Comparison of ENCODE assay signal across 11 cellular contexts in genomic region chr14:75174066-75174465, GRCh38. TPM values are rescaled to one million over a fixed set of nuclear protein-coding genes. Genes with fewer than 3 reads are reported as not detected.
DNase-seq lines count a peak whose midpoint lies in the region; ATAC-seq and TF ChIP-seq lines count a peak whose summit lies in the region.
"Had no signal": no experiment of that assay in that cellular context is flagged by ENCODE, and none has a peak within 500 bp of the region (broad histone marks: within the 10 kb centered on the region; RNA-seq: fewer than 3 reads in every experiment).

No MANE protein-coding gene starts in this region.

- H3F3A ChIP-seq in neural cell (ENCODE audit: insufficient read depth, low read length, poor library complexity, severe bottlenecking) = no peaks in the 10 kb centered on the region

- BruUV-seq in Calu3 (replicated peaks; lab: Mats Ljungman, UMichigan) = no TSS peak

- H3K4me1 ChIP-seq in breast epithelium = no peaks in the 10 kb centered on the region

- H3K27ac Mint-ChIP-seq in Calu3 (ENCODE audit: unreplicated experiment) = peak overlapping the region; percentile 98

- no peaks in the 10 kb centered on the region for H4K20me1 ChIP-seq in neural cell (ENCODE audit: insufficient read depth)

- no peaks in the 10 kb centered on the region for H3K9me3 ChIP-seq in breast epithelium
- no peaks in the 10 kb centered on the region for H3K9me3 ChIP-seq in neural cell (ENCODE audit: low read length)
- H3K9me3 ChIP-seq: HAP-1, SJCRH30 had no signal

- intact Hi-C loops in Calu3 (cut with micrococcal nuclease; ENCODE audit: unreplicated experiment) (no loop called here), breast epithelium (cut with DNase I; ENCODE audit: low total_unique reads) (loop anchor here (10.0 kb wide), 1 partner anchor 91 kb away; no protein-coding TSS in a partner anchor)

- H3K9me3 Mint-ChIP-seq in Calu3 (ENCODE audit: low read depth, unreplicated experiment) = no peaks in the 10 kb centered on the region

- peak overlapping the region in 1 of 3 donors; percentile 96 for H3K4me3 ChIP-seq in breast epithelium
- peak overlapping the region; percentile 97 for H3K4me3 ChIP-seq in neural cell (ENCODE audit: low read length)
- H3K4me3 ChIP-seq: SJCRH30 had no signal

- TF ChIP-seq CTCF in Calu3 (IDR thresholded peaks at IDR 0.05; ENCODE audit: unreplicated experiment) (no peak), breast epithelium (IDR thresholded peaks at IDR 0.05) (no peak), neural cell (IDR thresholded peaks at IDR 0.05; ENCODE audit: poor library complexity, severe bottlenecking) (no peak)

- no peak for TF ChIP-seq RAD21 in neural cell (conservative IDR thresholded peaks at IDR 0.05)

- H3K4me3 Mint-ChIP-seq in Calu3 (ENCODE audit: low read depth, unreplicated experiment) = peak overlapping the region; percentile 97

- no peak overlapping the region for H3K4me2 ChIP-seq in neural cell (ENCODE audit: low read length)

- CTCF ChIA-PET in Calu3 (lab: Charles Lee) = interaction anchor here (1.0 kb wide), 1 partner anchor 85 kb away, joined by 7 read pairs; no protein-coding TSS in a partner anchor

- H3K79me2 ChIP-seq in neural cell (replicated peaks; ENCODE audit: insufficient read depth, low read length) = peaks cover 60% of the 10 kb centered on the region

- no peak overlapping the region for H2AFZ ChIP-seq in neural cell (ENCODE audit: low read depth, low read length)

- H3K27me3 ChIP-seq in breast epithelium = no peaks in the 10 kb centered on the region
- H3K27me3 ChIP-seq in neural cell (ENCODE audit: insufficient read depth, low read depth, low read length) = no peaks in the 10 kb centered on the region
- H3K27me3 ChIP-seq: SJCRH30 had no signal

- no peak for DNase-seq in Calu3
- peak; percentile 20 for DNase-seq in MV-4-11 (lab: John Stamatoyannopoulos, UW)
- DNase-seq in breast epithelium (ENCODE audit: low spot score in 2 of 2) = no peak
- no peak for DNase-seq in COLO668 (lab: John Stamatoyannopoulos, UW; ENCODE audit: unreplicated experiment)
- DNase-seq in cortex of kidney (lab: John Stamatoyannopoulos, UW) = no peak
- DNase-seq: DMS53, SJCRH30 had no signal

- H3K27me3 Mint-ChIP-seq in Calu3 (ENCODE audit: unreplicated experiment) = no peaks in the 10 kb centered on the region

- no peak for ATAC-seq in GM19328 (IDR thresholded peaks at IDR 0.05; ENCODE audit: unreplicated experiment)
- no peak for ATAC-seq in HG03442 (IDR thresholded peaks at IDR 0.05; ENCODE audit: unreplicated experiment)

- peaks cover 41% of the 10 kb centered on the region for H3K36me3 Mint-ChIP-seq in Calu3 (ENCODE audit: insufficient read depth, unreplicated experiment)

- no peak for TF ChIP-seq POLR2A in breast epithelium (IDR thresholded peaks at IDR 0.05)

- H3K36me3 ChIP-seq in breast epithelium (no peaks in the 10 kb centered on the region), neural cell (ENCODE audit: insufficient read depth, low read length) (no peaks in the 10 kb centered on the region)
- H3K36me3 ChIP-seq: HAP-1, SJCRH30 had no signal

- H3K9ac ChIP-seq in neural cell (ENCODE audit: low read length) = no peak overlapping the region

- H3K27ac ChIP-seq in breast epithelium = peak overlapping the region; percentile 33 to 100
- no peak overlapping the region for H3K27ac ChIP-seq in neural cell (ENCODE audit: low read length)
- H3K27ac ChIP-seq: SJCRH30 had no signal

- no peak for TF ChIP-seq EP300 in neural cell (conservative IDR thresholded peaks at IDR 0.05; ENCODE audit: poor library complexity, severe bottlenecking)

- peaks cover 31% of the 10 kb centered on the region for H3K4me1 Mint-ChIP-seq in Calu3 (ENCODE audit: low read depth, unreplicated experiment)

- H3K9me2 ChIP-seq in neural cell (ENCODE audit: insufficient read depth, low read length) = no peaks in the 10 kb centered on the region

TF ChIP-seq in neural cell, 6 proteins besides CTCF, POLR2A, EP300 and RAD21:
- TF ChIP-seq REST (IDR thresholded peaks at IDR 0.05; ENCODE audit: borderline replicate concordance) (no peak), MXI1 (conservative IDR thresholded peaks at IDR 0.05; ENCODE audit: poor library complexity, severe bottlenecking) (no peak), TAF1 (IDR thresholded peaks at IDR 0.05; ENCODE audit: low read depth) (no peak), SMC3 (conservative IDR thresholded peaks at IDR 0.05; ENCODE audit: poor library complexity) (no peak), POLR2AphosphoS5 (IDR thresholded peaks at IDR 0.05) (no peak), EZH2 (IDR thresholded peaks at IDR 0.05; ENCODE audit: borderline replicate concordance, insufficient read depth, low read length, poor library complexity, severe bottlenecking) (no peak)
TF ChIP-seq in neural cell: peak in this region for 0.

RNA-seq across cellular contexts. Expression of gene TMED10, which starts 2.3 kb away (rescaled TPM):
- total RNA-seq in Calu3 (2022) = 391 and 434 TPM in 2 replicates
- 100 to 1,000 TPM; 263 to 443 (median 285) TPM for total RNA-seq in breast epithelium
- polyA plus RNA-seq in neural cell = 121 and 146 TPM in 2 replicates
- polyA minus RNA-seq in neural cell = 138 and 148 TPM in 2 replicates

RNA-seq across cellular contexts. Expression of gene NEK9, which starts 47.2 kb away (rescaled TPM):
- total RNA-seq in Calu3 (2022) (63.4 and 65.4 TPM in 2 replicates), breast epithelium (10 to 100 TPM; 52.1 to 79.2 (median 71.8) TPM)
- polyA plus RNA-seq in neural cell = 9.4 and 22.9 TPM in 2 replicates
- 13.1 and 14.4 TPM in 2 replicates for polyA minus RNA-seq in neural cell
